ENCODE assay signal across 8 cellular contexts in the genomic region with DNA sequence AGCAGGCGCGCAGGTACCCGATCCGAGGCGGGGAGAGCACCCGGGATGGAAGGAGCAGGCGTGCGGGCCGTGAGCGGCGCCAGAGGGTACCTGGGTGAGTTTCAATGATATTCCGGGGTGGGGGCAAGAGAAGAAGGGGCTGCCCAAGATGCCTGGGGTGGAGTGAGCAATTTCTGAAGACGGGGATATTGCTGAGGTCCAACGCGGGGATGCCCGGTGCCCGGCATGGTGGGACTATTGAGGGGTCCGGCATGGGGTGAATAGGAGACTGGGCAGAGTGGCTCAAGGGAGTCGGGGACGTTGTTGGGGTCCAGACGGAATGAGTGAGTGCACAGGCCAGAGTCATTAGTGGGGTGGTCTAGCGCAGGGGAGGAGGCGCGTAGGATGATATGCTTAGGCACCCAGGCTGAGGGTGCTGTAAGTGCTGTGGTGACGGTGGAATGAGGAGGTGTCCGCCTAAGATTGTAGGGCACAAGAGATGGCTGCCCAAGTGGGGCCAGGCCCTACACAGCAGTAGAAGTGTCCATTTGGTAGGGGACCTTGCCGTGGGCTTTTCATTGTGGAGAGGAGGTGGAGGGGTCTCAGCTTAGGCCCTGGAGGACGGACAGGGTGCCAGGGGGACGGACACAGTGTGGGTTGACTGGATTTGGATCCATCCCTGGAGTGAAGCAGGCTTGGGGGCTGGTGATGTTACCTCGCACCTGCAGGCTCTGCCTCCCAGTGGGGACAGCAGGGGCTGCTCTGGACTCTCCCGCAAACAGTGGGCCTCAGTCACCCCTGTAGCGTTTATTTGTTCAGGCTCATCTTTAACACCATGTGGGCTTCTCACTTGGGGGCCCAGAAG. TPM values are rescaled to one million over a fixed set of nuclear protein-coding genes. Genes with fewer than 3 reads are reported as not detected.
DNase-seq lines count a peak whose midpoint lies in the region; ATAC-seq and TF ChIP-seq lines count a peak whose summit lies in the region.

No MANE protein-coding gene starts in this region.

- ATAC-seq in GM19452 (IDR thresholded peaks at IDR 0.05; ENCODE audit: unreplicated experiment) (no peak), GM18858 (IDR thresholded peaks at IDR 0.05; ENCODE audit: unreplicated experiment) (no peak)

- DNase-seq in activated T-cell treated with anti-CD3 and anti-CD28 coated beads, Interleukin-2, amount 50 U/mL, for 24 hours = peak; percentile 38
- DNase-seq in activated T-cell treated with anti-CD3 and anti-CD28 coated beads for 4 hours = no peak
- DNase-seq in brain microvascular endothelial cell = no peak
- no peak for DNase-seq in tibial nerve (ENCODE audit: low spot score in 2 of 2)
- no peak for DNase-seq in foreskin melanocyte

- H3K27ac Mint-ChIP-seq in activated T-cell treated with anti-CD3 and anti-CD28 coated beads, Interleukin-2, amount 50 U/mL, for 24 hours = peak overlapping the region; percentile 90

- TF ChIP-seq CTCF in brain microvascular endothelial cell (IDR thresholded peaks at IDR 0.05; ENCODE audit: low read depth, low read length, missing control alignments) = no peak
- TF ChIP-seq CTCF in liver (IDR thresholded peaks at IDR 0.05; ENCODE audit: low read depth, low read length, missing input control) = no peak
- no peak for TF ChIP-seq CTCF in tibial nerve (IDR thresholded peaks at IDR 0.05)

- no peak for TF ChIP-seq POLR2A in tibial nerve (IDR thresholded peaks at IDR 0.05)

- no peak for TF ChIP-seq EP300 in tibial nerve (IDR thresholded peaks at IDR 0.05)

- TF ChIP-seq RAD21 in liver (IDR thresholded peaks at IDR 0.05) = no peak

- H3K9ac ChIP-seq in liver (ENCODE audit: low read depth in 1 of 2, low read length in 2 of 2) = peak overlapping the region; percentile 33 to 61

- peak overlapping the region; percentile 16 for H3K27ac ChIP-seq in brain microvascular endothelial cell
- H3K27ac ChIP-seq in liver (ENCODE audit: low read depth in 1 of 2, low read length in 2 of 2) = no peak overlapping the region
- peak overlapping the region in 3 of 4 donors; percentile 71 to 79 (median 78) for H3K27ac ChIP-seq in tibial nerve

- H3K9me3 ChIP-seq in liver (ENCODE audit: control insufficient read depth in 4 of 4, low read length in 3 of 4) = no peaks in the 10 kb centered on the region
- no peaks in the 10 kb centered on the region for H3K9me3 ChIP-seq in tibial nerve

- peaks cover 31% of the 10 kb centered on the region for H3K36me3 Mint-ChIP-seq in activated T-cell treated with anti-CD3 and anti-CD28 coated beads, Interleukin-2, amount 50 U/mL, for 24 hours (ENCODE audit: low read depth)

- H3K27me3 ChIP-seq in brain microvascular endothelial cell (replicated peaks) (no peaks in the 10 kb centered on the region), liver (ENCODE audit: control insufficient read depth in 4 of 4, insufficient read depth in 4 of 4, low read length in 3 of 4) (no peaks in the 10 kb centered on the region), tibial nerve (no peaks in the 10 kb centered on the region)

- WGBS in liver = 15% methylated on average over 32 of the region's 32 CpGs
- 8 to 10% methylated on average over 32 of the region's 32 CpGs for WGBS in tibial nerve, 2 donors

- peak overlapping the region; percentile 97 for H3K4me3 ChIP-seq in brain microvascular endothelial cell (ENCODE audit: low read depth, low read length)
- peak overlapping the region; percentile 86 to 96 (median 87) for H3K4me3 ChIP-seq in liver (ENCODE audit: low read depth in 1 of 3, low read length in 3 of 3)
- H3K4me3 ChIP-seq in tibial nerve = peak overlapping the region; percentile 70 to 96 (median 78)

- peaks cover 24% of the 10 kb centered on the region for H3K4me1 Mint-ChIP-seq in activated T-cell treated with anti-CD3 and anti-CD28 coated beads, Interleukin-2, amount 50 U/mL, for 24 hours (ENCODE audit: low read depth)

- no peaks in the 10 kb centered on the region for H3K9me3 Mint-ChIP-seq in activated T-cell treated with anti-CD3 and anti-CD28 coated beads, Interleukin-2, amount 50 U/mL, for 24 hours

- in situ Hi-C loops in brain microvascular endothelial cell (cut with HindIII; ENCODE audit: low pct_ligation_motif_present, low sequenced_read_pairs) = no loop called here

- H3K4me1 ChIP-seq in liver (ENCODE audit: control insufficient read depth in 4 of 4, insufficient read depth in 4 of 4, low read length in 3 of 4) = peaks cover 10 to 24% (median 19%) of the 10 kb centered on the region in 4 donors
- peaks cover 0 to 34% (median 14%) of the 10 kb centered on the region in 4 donors for H3K4me1 ChIP-seq in tibial nerve

- peaks cover 16% of the 10 kb centered on the region for H3K36me3 ChIP-seq in brain microvascular endothelial cell (replicated peaks)
- peaks cover 0 to 5% (median 1%) of the 10 kb centered on the region in 4 donors for H3K36me3 ChIP-seq in liver (ENCODE audit: control insufficient read depth in 4 of 4, insufficient read depth in 3 of 4, low read depth in 1 of 4, low read length in 3 of 4)
- H3K36me3 ChIP-seq in tibial nerve = peaks cover 0 to 21% (median 8%) of the 10 kb centered on the region in 3 donors

- no peaks in the 10 kb centered on the region for H3K27me3 Mint-ChIP-seq in activated T-cell treated with anti-CD3 and anti-CD28 coated beads, Interleukin-2, amount 50 U/mL, for 24 hours

- H3K4me3 Mint-ChIP-seq in activated T-cell treated with anti-CD3 and anti-CD28 coated beads, Interleukin-2, amount 50 U/mL, for 24 hours = peak overlapping the region; percentile 98

TF ChIP-seq in liver, 16 proteins besides CTCF, POLR2A, EP300 and RAD21:
- TF ChIP-seq GABPA (IDR thresholded peaks at IDR 0.05 in 1 of 2, conservative IDR thresholded peaks at IDR 0.05 in 1 of 2) (no peak), YY1 (IDR thresholded peaks at IDR 0.05) (no peak), FOXA2 (IDR thresholded peaks at IDR 0.05) (no peak), RXRA (IDR thresholded peaks at IDR 0.05) (no peak), TAF1 (conservative IDR thresholded peaks at IDR 0.05) (no peak), EGR1 (IDR thresholded peaks at IDR 0.05; ENCODE audit: low read depth in 2 of 2) (no peak), SP1 (IDR thresholded peaks at IDR 0.05) (no peak), HNF4G (IDR thresholded peaks at IDR 0.05) (no peak), FOXA1 (IDR thresholded peaks at IDR 0.05) (no peak), HNF4A (conservative IDR thresholded peaks at IDR 0.05) (no peak), NR2F2 (IDR thresholded peaks at IDR 0.05) (no peak), JUND (IDR thresholded peaks at IDR 0.05) (no peak)
- TF ChIP-seq, protein P1, sequence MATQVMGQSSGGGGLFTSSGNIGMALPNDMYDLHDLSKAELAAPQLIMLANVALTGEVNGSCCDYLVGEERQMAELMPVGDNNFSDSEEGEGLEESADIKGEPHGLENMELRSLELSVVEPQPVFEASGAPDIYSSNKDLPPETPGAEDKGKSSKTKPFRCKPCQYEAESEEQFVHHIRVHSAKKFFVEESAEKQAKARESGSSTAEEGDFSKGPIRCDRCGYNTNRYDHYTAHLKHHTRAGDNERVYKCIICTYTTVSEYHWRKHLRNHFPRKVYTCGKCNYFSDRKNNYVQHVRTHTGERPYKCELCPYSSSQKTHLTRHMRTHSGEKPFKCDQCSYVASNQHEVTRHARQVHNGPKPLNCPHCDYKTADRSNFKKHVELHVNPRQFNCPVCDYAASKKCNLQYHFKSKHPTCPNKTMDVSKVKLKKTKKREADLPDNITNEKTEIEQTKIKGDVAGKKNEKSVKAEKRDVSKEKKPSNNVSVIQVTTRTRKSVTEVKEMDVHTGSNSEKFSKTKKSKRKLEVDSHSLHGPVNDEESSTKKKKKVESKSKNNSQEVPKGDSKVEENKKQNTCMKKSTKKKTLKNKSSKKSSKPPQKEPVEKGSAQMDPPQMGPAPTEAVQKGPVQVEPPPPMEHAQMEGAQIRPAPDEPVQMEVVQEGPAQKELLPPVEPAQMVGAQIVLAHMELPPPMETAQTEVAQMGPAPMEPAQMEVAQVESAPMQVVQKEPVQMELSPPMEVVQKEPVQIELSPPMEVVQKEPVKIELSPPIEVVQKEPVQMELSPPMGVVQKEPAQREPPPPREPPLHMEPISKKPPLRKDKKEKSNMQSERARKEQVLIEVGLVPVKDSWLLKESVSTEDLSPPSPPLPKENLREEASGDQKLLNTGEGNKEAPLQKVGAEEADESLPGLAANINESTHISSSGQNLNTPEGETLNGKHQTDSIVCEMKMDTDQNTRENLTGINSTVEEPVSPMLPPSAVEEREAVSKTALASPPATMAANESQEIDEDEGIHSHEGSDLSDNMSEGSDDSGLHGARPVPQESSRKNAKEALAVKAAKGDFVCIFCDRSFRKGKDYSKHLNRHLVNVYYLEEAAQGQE (IDR thresholded peaks at IDR 0.05) = no peak
- TF ChIP-seq, protein P2, sequence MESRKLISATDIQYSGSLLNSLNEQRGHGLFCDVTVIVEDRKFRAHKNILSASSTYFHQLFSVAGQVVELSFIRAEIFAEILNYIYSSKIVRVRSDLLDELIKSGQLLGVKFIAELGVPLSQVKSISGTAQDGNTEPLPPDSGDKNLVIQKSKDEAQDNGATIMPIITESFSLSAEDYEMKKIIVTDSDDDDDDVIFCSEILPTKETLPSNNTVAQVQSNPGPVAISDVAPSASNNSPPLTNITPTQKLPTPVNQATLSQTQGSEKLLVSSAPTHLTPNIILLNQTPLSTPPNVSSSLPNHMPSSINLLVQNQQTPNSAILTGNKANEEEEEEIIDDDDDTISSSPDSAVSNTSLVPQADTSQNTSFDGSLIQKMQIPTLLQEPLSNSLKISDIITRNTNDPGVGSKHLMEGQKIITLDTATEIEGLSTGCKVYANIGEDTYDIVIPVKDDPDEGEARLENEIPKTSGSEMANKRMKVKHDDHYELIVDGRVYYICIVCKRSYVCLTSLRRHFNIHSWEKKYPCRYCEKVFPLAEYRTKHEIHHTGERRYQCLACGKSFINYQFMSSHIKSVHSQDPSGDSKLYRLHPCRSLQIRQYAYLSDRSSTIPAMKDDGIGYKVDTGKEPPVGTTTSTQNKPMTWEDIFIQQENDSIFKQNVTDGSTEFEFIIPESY (IDR thresholded peaks at IDR 0.05) = no peak
TF ChIP-seq in liver: peak in this region for 0.

RNA-seq across cellular contexts. Expression of a gene that starts 0.7 kb away (rescaled TPM):
- total RNA-seq in liver = 10 to 100 TPM; 22.8 to 42.6 TPM
- 10 to 100 TPM in 1 of 2 donors, 1 to 10 TPM in 1; 8.0 to 11.1 TPM for polyA plus RNA-seq in liver
- total RNA-seq in tibial nerve = 10 to 100 TPM; 25.3 to 56.7 (median 34.2) TPM

RNA-seq across cellular contexts. Expression of a gene that starts 9.0 kb away (rescaled TPM):
- total RNA-seq in liver (10 to 100 TPM; 22.6 to 26.9 TPM), tibial nerve (100 to 1,000 TPM; 117 to 175 (median 129) TPM)
- 10 to 100 TPM in 1 of 2 donors, 1 to 10 TPM in 1; 5.0 to 14.0 TPM for polyA plus RNA-seq in liver

RNA-seq across cellular contexts. Expression of a gene that starts 43.8 kb away (rescaled TPM):
- total RNA-seq in liver (10 to 100 TPM; 15.3 to 15.6 TPM), tibial nerve (10 to 100 TPM in 1 of 4 donors, 1 to 10 TPM in 3; 4.7 to 12.0 (median 6.7) TPM)
- polyA plus RNA-seq in liver = 10 to 100 TPM; 14.6 to 14.8 TPM

Comparison
In these comparisons a context has a peak if more than half of its experiments do, and no peak if none do; other contexts are left out.
1. H3K27ac ChIP-seq: peak in brain microvascular endothelial cell (single experiment) and tibial nerve (3 of 4); none in liver (0 of 2).
2. RNA of a gene that starts 9.0 kb away (total RNA-seq): 117 to 175 TPM in tibial nerve; 22.6 to 26.9 TPM in liver; every median in the first group is over 4 times any median in the second.
3. Peak in every context shown above with its lines, with median percentiles within 50 percentile points of each other: H3K4me3 ChIP-seq.